In genomic region chr5:178998441-178998840, GRCh38 we compare ENCODE assay signal across 4 cellular contexts. TPM values are rescaled to one million over a fixed set of nuclear protein-coding genes. Genes with fewer than 3 reads are reported as not detected.
"Had no signal": no experiment of that assay in that cellular context is flagged by ENCODE, and none has a peak within 500 bp of the region (broad histone marks: within the 10 kb centered on the region; RNA-seq: fewer than 3 reads in every experiment).

No MANE protein-coding gene starts in this region.

- ATAC-seq: GM12878 had no signal

- H3K4me3 ChIP-seq: GM12878 had no signal

- DNase-seq: GDM1, GF-D8 had no signal

RNA-seq across cellular contexts. Expression of gene GRM6, which starts 3.3 kb away (rescaled TPM):
- total RNA-seq: G401, GM12878 had no signal
- polyA plus RNA-seq: GM12878 had no signal

RNA-seq across cellular contexts. Expression of gene ZNF879, which starts 25.2 kb away (rescaled TPM):
- total RNA-seq: GM12878 had no signal

RNA-seq across cellular contexts. Expression of gene ZNF454, which starts 57.4 kb away (rescaled TPM):
- total RNA-seq: G401, GM12878 had no signal
- polyA plus RNA-seq: GM12878 had no signal
